1 cellular context compared by ENCODE assay signal in the genomic region with DNA sequence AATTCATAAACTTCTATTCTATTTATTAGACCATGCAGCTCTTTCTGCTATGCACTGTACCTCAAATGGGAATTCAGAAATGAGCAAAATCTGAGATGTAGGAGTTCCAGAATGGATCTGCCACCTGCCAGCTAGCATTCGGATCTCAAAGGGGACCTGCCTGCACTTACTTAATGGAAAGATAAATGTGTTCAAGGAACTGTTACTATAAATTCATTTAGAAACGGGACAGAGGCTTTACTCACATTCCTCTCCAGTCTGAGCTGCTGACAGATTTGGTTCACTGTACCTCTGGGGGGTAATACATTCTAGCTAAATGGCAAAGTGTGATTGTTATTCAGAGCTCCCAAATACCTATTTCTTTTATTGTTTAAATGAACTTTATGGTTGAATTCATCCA.
TF ChIP-seq lines count a peak whose summit lies in the region.

No MANE protein-coding gene starts in this region.

TF ChIP-seq in HepG2, 621 proteins besides CTCF, POLR2A, EP300 and RAD21 (continued from another document):
- TF ChIP-seq, protein P1, sequence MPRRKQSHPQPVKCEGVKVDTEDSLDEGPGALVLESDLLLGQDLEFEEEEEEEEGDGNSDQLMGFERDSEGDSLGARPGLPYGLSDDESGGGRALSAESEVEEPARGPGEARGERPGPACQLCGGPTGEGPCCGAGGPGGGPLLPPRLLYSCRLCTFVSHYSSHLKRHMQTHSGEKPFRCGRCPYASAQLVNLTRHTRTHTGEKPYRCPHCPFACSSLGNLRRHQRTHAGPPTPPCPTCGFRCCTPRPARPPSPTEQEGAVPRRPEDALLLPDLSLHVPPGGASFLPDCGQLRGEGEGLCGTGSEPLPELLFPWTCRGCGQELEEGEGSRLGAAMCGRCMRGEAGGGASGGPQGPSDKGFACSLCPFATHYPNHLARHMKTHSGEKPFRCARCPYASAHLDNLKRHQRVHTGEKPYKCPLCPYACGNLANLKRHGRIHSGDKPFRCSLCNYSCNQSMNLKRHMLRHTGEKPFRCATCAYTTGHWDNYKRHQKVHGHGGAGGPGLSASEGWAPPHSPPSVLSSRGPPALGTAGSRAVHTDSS (CRISPR knock-in tag; conservative IDR thresholded peaks at IDR 0.05) = no peak
- TF ChIP-seq, protein P2, sequence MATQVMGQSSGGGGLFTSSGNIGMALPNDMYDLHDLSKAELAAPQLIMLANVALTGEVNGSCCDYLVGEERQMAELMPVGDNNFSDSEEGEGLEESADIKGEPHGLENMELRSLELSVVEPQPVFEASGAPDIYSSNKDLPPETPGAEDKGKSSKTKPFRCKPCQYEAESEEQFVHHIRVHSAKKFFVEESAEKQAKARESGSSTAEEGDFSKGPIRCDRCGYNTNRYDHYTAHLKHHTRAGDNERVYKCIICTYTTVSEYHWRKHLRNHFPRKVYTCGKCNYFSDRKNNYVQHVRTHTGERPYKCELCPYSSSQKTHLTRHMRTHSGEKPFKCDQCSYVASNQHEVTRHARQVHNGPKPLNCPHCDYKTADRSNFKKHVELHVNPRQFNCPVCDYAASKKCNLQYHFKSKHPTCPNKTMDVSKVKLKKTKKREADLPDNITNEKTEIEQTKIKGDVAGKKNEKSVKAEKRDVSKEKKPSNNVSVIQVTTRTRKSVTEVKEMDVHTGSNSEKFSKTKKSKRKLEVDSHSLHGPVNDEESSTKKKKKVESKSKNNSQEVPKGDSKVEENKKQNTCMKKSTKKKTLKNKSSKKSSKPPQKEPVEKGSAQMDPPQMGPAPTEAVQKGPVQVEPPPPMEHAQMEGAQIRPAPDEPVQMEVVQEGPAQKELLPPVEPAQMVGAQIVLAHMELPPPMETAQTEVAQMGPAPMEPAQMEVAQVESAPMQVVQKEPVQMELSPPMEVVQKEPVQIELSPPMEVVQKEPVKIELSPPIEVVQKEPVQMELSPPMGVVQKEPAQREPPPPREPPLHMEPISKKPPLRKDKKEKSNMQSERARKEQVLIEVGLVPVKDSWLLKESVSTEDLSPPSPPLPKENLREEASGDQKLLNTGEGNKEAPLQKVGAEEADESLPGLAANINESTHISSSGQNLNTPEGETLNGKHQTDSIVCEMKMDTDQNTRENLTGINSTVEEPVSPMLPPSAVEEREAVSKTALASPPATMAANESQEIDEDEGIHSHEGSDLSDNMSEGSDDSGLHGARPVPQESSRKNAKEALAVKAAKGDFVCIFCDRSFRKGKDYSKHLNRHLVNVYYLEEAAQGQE (IDR thresholded peaks at IDR 0.05; ENCODE audit: borderline replicate concordance in 1 of 2, low read depth in 1 of 2, low read length in 2 of 2) = no peak
- TF ChIP-seq PTBP1 (IDR thresholded peaks at IDR 0.05; ENCODE audit: low read depth, low read length, poor library complexity, severe bottlenecking) (no peak), CREM (IDR thresholded peaks at IDR 0.05) (no peak), CREM (CRISPR knock-in tag; IDR thresholded peaks at IDR 0.05) (no peak), ZNF24 (IDR thresholded peaks at IDR 0.05) (no peak), ZSCAN22 (CRISPR knock-in tag; IDR thresholded peaks at IDR 0.05) (no peak), NR2F6 (IDR thresholded peaks at IDR 0.05) (no peak), NR2F6 (CRISPR knock-in tag; IDR thresholded peaks at IDR 0.05) (no peak), RXRB (CRISPR knock-in tag; IDR thresholded peaks at IDR 0.05; ENCODE audit: borderline replicate concordance) (no peak)
- TF ChIP-seq, protein P3, sequence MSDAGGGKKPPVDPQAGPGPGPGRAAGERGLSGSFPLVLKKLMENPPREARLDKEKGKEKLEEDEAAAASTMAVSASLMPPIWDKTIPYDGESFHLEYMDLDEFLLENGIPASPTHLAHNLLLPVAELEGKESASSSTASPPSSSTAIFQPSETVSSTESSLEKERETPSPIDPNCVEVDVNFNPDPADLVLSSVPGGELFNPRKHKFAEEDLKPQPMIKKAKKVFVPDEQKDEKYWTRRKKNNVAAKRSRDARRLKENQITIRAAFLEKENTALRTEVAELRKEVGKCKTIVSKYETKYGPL (CRISPR knock-in tag; IDR thresholded peaks at IDR 0.05) = no peak
- TF ChIP-seq, protein P4, sequence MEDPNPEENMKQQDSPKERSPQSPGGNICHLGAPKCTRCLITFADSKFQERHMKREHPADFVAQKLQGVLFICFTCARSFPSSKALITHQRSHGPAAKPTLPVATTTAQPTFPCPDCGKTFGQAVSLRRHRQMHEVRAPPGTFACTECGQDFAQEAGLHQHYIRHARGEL (CRISPR knock-in tag; IDR thresholded peaks at IDR 0.05) = no peak
